ENCODE assay signal across 8 cellular contexts in genomic region chr1:32334864-32335618, GRCh38. TPM values are rescaled to one million over a fixed set of nuclear protein-coding genes. Genes with fewer than 3 reads are reported as not detected.
DNase-seq lines count a peak whose midpoint lies in the region; ATAC-seq, FAIRE-seq and TF ChIP-seq lines count a peak whose summit lies in the region.

No MANE protein-coding gene starts in this region.

- no peak overlapping the region for H2AFZ ChIP-seq in endothelial cell of umbilical vein (ENCODE audit: low read depth, low read length)

- peak; percentile 19 for ATAC-seq in GM19035 (IDR thresholded peaks at IDR 0.05; ENCODE audit: unreplicated experiment)
- peak; percentile 46 for ATAC-seq in stimulated activated naive CD8-positive, alpha-beta T cell treated with anti-CD3 and anti-CD28 coated beads, Interleukin-15, amount 100 ng/mL, for 72 hours

- peak overlapping the region; percentile 86 to 87 for H3K4me3 Mint-ChIP-seq in stimulated activated naive CD8-positive, alpha-beta T cell treated with anti-CD3 and anti-CD28 coated beads, Interleukin-15, amount 100 ng/mL, for 72 hours

- CTCF ChIA-PET in endothelial cell of umbilical vein (lab: Charles Lee): interaction anchor here (0.7 to 1.7 kb wide), 11 partner anchors 10 to 145 kb away, joined by 3 to 12 read pairs (median 6); partner anchors contain the start of gene CCDC28B

- no peaks in the 10 kb centered on the region for H4K20me1 ChIP-seq in endothelial cell of umbilical vein (replicated peaks; ENCODE audit: control insufficient read depth, extremely low read depth, insufficient read depth, low read length)

- FAIRE-seq in endothelial cell of umbilical vein (lab: Jason Lieb, UNC): no peak

- peak overlapping the region; percentile 60 for H3K4me2 ChIP-seq in endothelial cell of umbilical vein (ENCODE audit: insufficient read depth, low read length)

- H3K4me1 ChIP-seq in endothelial cell of umbilical vein (ENCODE audit: control insufficient read depth, extremely low read depth, insufficient read depth, low read length): peaks cover 14% of the 10 kb centered on the region
- peaks cover 7% of the 10 kb centered on the region for H3K4me1 ChIP-seq in muscle layer of colon (ENCODE audit: insufficient read depth, low read length)

- DNase-seq in AG09309 (ENCODE audit: low read depth) (no peak), NCI-H1092 (lab: John Stamatoyannopoulos, UW) (peak; percentile 68), endothelial cell of umbilical vein (ENCODE audit: low read depth, low spot score) (peak; percentile 41), mucosa of gallbladder (ENCODE audit: low spot score) (no peak)
- peak; percentile 82 for DNase-seq in activated CD8-positive, alpha-beta memory T cell treated with anti-CD3 and anti-CD28 coated beads for 24 hours
- DNase-seq in stimulated activated naive CD8-positive, alpha-beta T cell treated with anti-CD3 and anti-CD28 coated beads, Interleukin-15, amount 100 ng/mL, for 72 hours: peak; percentile 52 to 58

- H3K4me3 ChIP-seq in AG09309 (ENCODE audit: control insufficient read depth, low read depth, low read length) (peak overlapping the region; percentile 59), endothelial cell of umbilical vein (replicated peaks in 1 of 3; ENCODE audit: insufficient read depth in 1 of 3, low read depth in 1 of 3, low read length in 3 of 3) (peak overlapping the region; percentile 28 to 87 (median 80)), muscle layer of colon (ENCODE audit: low read depth in 1 of 2, low read length in 2 of 2) (peak overlapping the region; percentile 50 to 64)

- BruUV-seq in endothelial cell of umbilical vein (replicated peaks; lab: Mats Ljungman, UMichigan): no TSS peak

- H3K36me3 ChIP-seq in endothelial cell of umbilical vein (ENCODE audit: control insufficient read depth in 2 of 2, extremely low read depth in 1 of 2, insufficient read depth in 2 of 2, low read length in 2 of 2) (peaks cover 9 to 28% of the 10 kb centered on the region in 2 experiments), muscle layer of colon (ENCODE audit: insufficient read depth, low read length) (peaks cover 28% of the 10 kb centered on the region)

- no peaks in the 10 kb centered on the region for H3K9me1 ChIP-seq in endothelial cell of umbilical vein (replicated peaks; ENCODE audit: control insufficient read depth, extremely low read depth, insufficient read depth, low read length)

- POLR2A ChIA-PET in endothelial cell of umbilical vein (lab: Charles Lee): interaction anchor here (1.0 to 2.2 kb wide), 16 partner anchors 11 to 207 kb away, joined by 3 to 50 read pairs (median 8); partner anchors contain the start of genes BSDC1, FAM167B and TSSK3

- TF ChIP-seq POLR2A in endothelial cell of umbilical vein (IDR thresholded peaks at IDR 0.05; ENCODE audit: low read depth, low read length): no peak

- peaks cover 19% of the 10 kb centered on the region for H3K79me2 ChIP-seq in endothelial cell of umbilical vein (ENCODE audit: control insufficient read depth, insufficient read depth, low read length)

- peak; percentile 54 for TF ChIP-seq CTCF in AG09309 (IDR thresholded peaks at IDR 0.05; ENCODE audit: control insufficient read depth, insufficient read depth, low read depth, low read length, missing control alignments)
- TF ChIP-seq CTCF in endothelial cell of umbilical vein (IDR thresholded peaks at IDR 0.05; ENCODE audit: extremely low read depth in 1 of 2, insufficient read depth in 1 of 2, low read depth in 1 of 2, low read length in 2 of 2): peak; percentile 75 to 80

- peaks cover 64% of the 10 kb centered on the region for H3K4me1 Mint-ChIP-seq in stimulated activated naive CD8-positive, alpha-beta T cell treated with anti-CD3 and anti-CD28 coated beads, Interleukin-15, amount 100 ng/mL, for 72 hours

- dilution Hi-C loops in endothelial cell of umbilical vein (cut with MboI; ENCODE audit: extremely low pct_ligation_motif_present, low sequenced_read_pairs): no loop called here

- H3K9me3 ChIP-seq in endothelial cell of umbilical vein (replicated peaks; ENCODE audit: control insufficient read depth, insufficient read depth, low read length): no peaks in the 10 kb centered on the region
- H3K9me3 ChIP-seq in muscle layer of colon (ENCODE audit: low read length): no peaks in the 10 kb centered on the region

- H3K27me3 ChIP-seq in endothelial cell of umbilical vein (ENCODE audit: control insufficient read depth in 2 of 2, insufficient read depth in 2 of 2, low read length in 2 of 2) (no peaks in the 10 kb centered on the region), muscle layer of colon (ENCODE audit: control insufficient read depth in 1 of 2, insufficient read depth in 2 of 2, low read length in 2 of 2) (peaks cover 0 to 7% of the 10 kb centered on the region in 2 donors)

- H3K27me3 Mint-ChIP-seq in stimulated activated naive CD8-positive, alpha-beta T cell treated with anti-CD3 and anti-CD28 coated beads, Interleukin-15, amount 100 ng/mL, for 72 hours: no peaks in the 10 kb centered on the region

- peak overlapping the region; percentile 14 for H3K27ac ChIP-seq in endothelial cell of umbilical vein (ENCODE audit: insufficient read depth, low read depth, low read length)
- H3K27ac ChIP-seq in muscle layer of colon (ENCODE audit: low read depth, low read length): no peak overlapping the region

- intact Hi-C loops in endothelial cell of umbilical vein (cut with micrococcal nuclease): loop anchor here (1.0 to 5.0 kb wide), 5 partner anchors 27 to 113 kb away; partner anchors contain the start of genes BSDC1, EIF3I, FAM229A and TMEM234

- no peaks in the 10 kb centered on the region for H3K9me3 Mint-ChIP-seq in stimulated activated naive CD8-positive, alpha-beta T cell treated with anti-CD3 and anti-CD28 coated beads, Interleukin-15, amount 100 ng/mL, for 72 hours

- H3K27ac Mint-ChIP-seq in stimulated activated naive CD8-positive, alpha-beta T cell treated with anti-CD3 and anti-CD28 coated beads, Interleukin-15, amount 100 ng/mL, for 72 hours: peak overlapping the region; percentile 27 to 87

- H3K9ac ChIP-seq in endothelial cell of umbilical vein (replicated peaks; ENCODE audit: extremely low read depth, insufficient read depth, low read length) (peak overlapping the region; percentile 77), muscle layer of colon (ENCODE audit: low read length) (no peak overlapping the region)

TF ChIP-seq in endothelial cell of umbilical vein, 7 proteins besides CTCF, POLR2A, EP300 and RAD21 (continues in another document):
- TF ChIP-seq POLR2AphosphoS5 (IDR thresholded peaks at IDR 0.05; ENCODE audit: insufficient read depth, low read depth, low read length): peak; percentile 30

RNA-seq across cellular contexts. Expression of gene MARCKSL1, which starts 1.0 kb away (rescaled TPM):
- total RNA-seq in endothelial cell of umbilical vein: 249 and 265 TPM in 2 replicates
- polyA plus RNA-seq in endothelial cell of umbilical vein: 311 and 318 TPM in 2 replicates
- 353 TPM in 2 replicates for polyA plus RNA-seq in endothelial cell of umbilical vein (2011; cell fraction: cytosol; rRNA removed)
- 91.3 and 92.6 TPM in 2 replicates for polyA plus RNA-seq in endothelial cell of umbilical vein (2011; cell fraction: nucleus; rRNA removed)
- polyA plus RNA-seq in endothelial cell of umbilical vein (2012): 195 and 202 TPM in 2 replicates
- polyA minus RNA-seq in endothelial cell of umbilical vein: 199 and 217 TPM in 2 replicates
- polyA minus RNA-seq in endothelial cell of umbilical vein (2011; cell fraction: cytosol; rRNA and poly(A)+ RNA removed): 14.1 TPM
- polyA minus RNA-seq in endothelial cell of umbilical vein (2011; cell fraction: nucleus; rRNA and poly(A)+ RNA removed): 43.4 and 45.0 TPM in 2 replicates
- total RNA-seq in mucosa of gallbladder: 303 TPM

RNA-seq across cellular contexts. Expression of gene FAM229A, which starts 27.2 kb away (rescaled TPM):
- total RNA-seq in endothelial cell of umbilical vein: 8.6 and 11.6 TPM in 2 replicates
- polyA plus RNA-seq in endothelial cell of umbilical vein: 8.9 and 9.9 TPM in 2 replicates
- 0.68 and 2.0 TPM in 2 replicates for polyA plus RNA-seq in endothelial cell of umbilical vein (2011; cell fraction: cytosol; rRNA removed)
- 43.3 and 43.7 TPM in 2 replicates for polyA plus RNA-seq in endothelial cell of umbilical vein (2011; cell fraction: nucleus; rRNA removed)
- 1.9 and 2.4 TPM in 2 replicates for polyA plus RNA-seq in endothelial cell of umbilical vein (2012)
- polyA minus RNA-seq in endothelial cell of umbilical vein: 6.3 and 7.2 TPM in 2 replicates
- polyA minus RNA-seq in endothelial cell of umbilical vein (2011; cell fraction: cytosol; rRNA and poly(A)+ RNA removed): 0.61 TPM
- polyA minus RNA-seq in endothelial cell of umbilical vein (2011; cell fraction: nucleus; rRNA and poly(A)+ RNA removed): 11.2 and 15.7 TPM in 2 replicates
- 11.1 TPM for total RNA-seq in mucosa of gallbladder

RNA-seq across cellular contexts. Expression of gene TSSK3, which starts 27.3 kb away (rescaled TPM):
- 0.42 and 1.1 TPM in 2 replicates for total RNA-seq in endothelial cell of umbilical vein
- polyA plus RNA-seq in endothelial cell of umbilical vein: 0.48 and 0.65 TPM in 2 replicates
- 0.13 and 0.18 TPM in 2 replicates for polyA plus RNA-seq in endothelial cell of umbilical vein (2011; cell fraction: cytosol; rRNA removed)
- polyA plus RNA-seq in endothelial cell of umbilical vein (2011; cell fraction: nucleus; rRNA removed): 1.1 and 7.1 TPM in 2 replicates
- polyA plus RNA-seq in endothelial cell of umbilical vein (2012): 0.34 and 0.82 TPM in 2 replicates
- polyA minus RNA-seq in endothelial cell of umbilical vein: 0.62 and 0.90 TPM in 2 replicates
- not detected for polyA minus RNA-seq in endothelial cell of umbilical vein (2011; cell fraction: cytosol; rRNA and poly(A)+ RNA removed)
- 1.4 TPM in 1 of 2 replicates, not detected in the other for polyA minus RNA-seq in endothelial cell of umbilical vein (2011; cell fraction: nucleus; rRNA and poly(A)+ RNA removed)
- 3.3 TPM for total RNA-seq in mucosa of gallbladder

RNA-seq across cellular contexts. Expression of gene HDAC1, which starts 43.2 kb away (rescaled TPM):
- total RNA-seq in endothelial cell of umbilical vein: 111 and 138 TPM in 2 replicates
- polyA plus RNA-seq in endothelial cell of umbilical vein: 109 and 141 TPM in 2 replicates
- polyA plus RNA-seq in endothelial cell of umbilical vein (2011; cell fraction: cytosol; rRNA removed): 109 and 112 TPM in 2 replicates
- 280 and 349 TPM in 2 replicates for polyA plus RNA-seq in endothelial cell of umbilical vein (2011; cell fraction: nucleus; rRNA removed)
- polyA plus RNA-seq in endothelial cell of umbilical vein (2012): 105 and 141 TPM in 2 replicates
- 188 and 226 TPM in 2 replicates for polyA minus RNA-seq in endothelial cell of umbilical vein
- 41.7 TPM for polyA minus RNA-seq in endothelial cell of umbilical vein (2011; cell fraction: cytosol; rRNA and poly(A)+ RNA removed)
- polyA minus RNA-seq in endothelial cell of umbilical vein (2011; cell fraction: nucleus; rRNA and poly(A)+ RNA removed): 79.8 and 110 TPM in 2 replicates
- 166 TPM for total RNA-seq in mucosa of gallbladder

RNA-seq across cellular contexts. Expression of gene BSDC1, which starts 59.2 kb away (rescaled TPM):
- 64.6 and 64.8 TPM in 2 replicates for total RNA-seq in endothelial cell of umbilical vein
- 40.7 and 44.3 TPM in 2 replicates for polyA plus RNA-seq in endothelial cell of umbilical vein
- 48.2 and 51.9 TPM in 2 replicates for polyA plus RNA-seq in endothelial cell of umbilical vein (2011; cell fraction: cytosol; rRNA removed)
- 114 and 117 TPM in 2 replicates for polyA plus RNA-seq in endothelial cell of umbilical vein (2011; cell fraction: nucleus; rRNA removed)
- polyA plus RNA-seq in endothelial cell of umbilical vein (2012): 44.0 and 48.2 TPM in 2 replicates
- 59.4 and 69.0 TPM in 2 replicates for polyA minus RNA-seq in endothelial cell of umbilical vein
- 18.6 TPM for polyA minus RNA-seq in endothelial cell of umbilical vein (2011; cell fraction: cytosol; rRNA and poly(A)+ RNA removed)
- 60.1 and 72.5 TPM in 2 replicates for polyA minus RNA-seq in endothelial cell of umbilical vein (2011; cell fraction: nucleus; rRNA and poly(A)+ RNA removed)
- total RNA-seq in mucosa of gallbladder: 101 TPM

Comparison
In these comparisons a context has a peak if more than half of its experiments do, and no peak if none do; other contexts are left out.
1. DNase-seq: peak in NCI-H1092 (single experiment), activated CD8-positive, alpha-beta memory T cell treated with anti-CD3 and anti-CD28 coated beads for 24 hours (single experiment), endothelial cell of umbilical vein (single experiment) and stimulated activated naive CD8-positive, alpha-beta T cell treated with anti-CD3 and anti-CD28 coated beads, Interleukin-15, amount 100 ng/mL, for 72 hours (2 of 2); none in AG09309 (single experiment) and mucosa of gallbladder (single experiment).
2. Peak in every context shown above with its lines, with median percentiles within 50 percentile points of each other: H3K4me3 ChIP-seq.